In genomic region chr2:130768191-130768855, GRCh38 we compare ENCODE assay signal across 1 cellular context.
TF ChIP-seq lines count a peak whose summit lies in the region.

No MANE protein-coding gene starts in this region.

TF ChIP-seq in SK-N-SH, 30 proteins besides CTCF, POLR2A, EP300 and RAD21 (continued from another document):
- TF ChIP-seq, protein P1, sequence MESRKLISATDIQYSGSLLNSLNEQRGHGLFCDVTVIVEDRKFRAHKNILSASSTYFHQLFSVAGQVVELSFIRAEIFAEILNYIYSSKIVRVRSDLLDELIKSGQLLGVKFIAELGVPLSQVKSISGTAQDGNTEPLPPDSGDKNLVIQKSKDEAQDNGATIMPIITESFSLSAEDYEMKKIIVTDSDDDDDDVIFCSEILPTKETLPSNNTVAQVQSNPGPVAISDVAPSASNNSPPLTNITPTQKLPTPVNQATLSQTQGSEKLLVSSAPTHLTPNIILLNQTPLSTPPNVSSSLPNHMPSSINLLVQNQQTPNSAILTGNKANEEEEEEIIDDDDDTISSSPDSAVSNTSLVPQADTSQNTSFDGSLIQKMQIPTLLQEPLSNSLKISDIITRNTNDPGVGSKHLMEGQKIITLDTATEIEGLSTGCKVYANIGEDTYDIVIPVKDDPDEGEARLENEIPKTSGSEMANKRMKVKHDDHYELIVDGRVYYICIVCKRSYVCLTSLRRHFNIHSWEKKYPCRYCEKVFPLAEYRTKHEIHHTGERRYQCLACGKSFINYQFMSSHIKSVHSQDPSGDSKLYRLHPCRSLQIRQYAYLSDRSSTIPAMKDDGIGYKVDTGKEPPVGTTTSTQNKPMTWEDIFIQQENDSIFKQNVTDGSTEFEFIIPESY (IDR thresholded peaks at IDR 0.05; ENCODE audit: borderline replicate concordance, low read depth), result no peak
- no peak for TF ChIP-seq IRF3 (IDR thresholded peaks at IDR 0.05; ENCODE audit: low read depth, low read length)
- TF ChIP-seq GABPA (IDR thresholded peaks at IDR 0.05; ENCODE audit: low read depth), result no peak
- no peak for TF ChIP-seq CHD2 (IDR thresholded peaks at IDR 0.05; ENCODE audit: low read length, partially characterized antibody)
- TF ChIP-seq GATA2 (CRISPR knock-in tag; IDR thresholded peaks at IDR 0.05), result no peak
- TF ChIP-seq SIN3A (IDR thresholded peaks at IDR 0.05; ENCODE audit: borderline replicate concordance, low read depth, low read length), result no peak
